In genomic region chr6:12007915-12008286, GRCh38 we compare ENCODE assay signal across 8 cellular contexts. TPM values are rescaled to one million over a fixed set of nuclear protein-coding genes. Genes with fewer than 3 reads are reported as not detected.
DNase-seq lines count a peak whose midpoint lies in the region; ATAC-seq, FAIRE-seq and TF ChIP-seq lines count a peak whose summit lies in the region.

No MANE protein-coding gene starts in this region.

- H3K27me3 ChIP-seq in heart right ventricle (no peaks in the 10 kb centered on the region), K562 (ENCODE audit: control insufficient read depth in 2 of 2, insufficient read depth in 2 of 2, low read length in 2 of 2) (no peaks in the 10 kb centered on the region), mesenchymal stem cell (ENCODE audit: control insufficient read depth in 1 of 2, insufficient read depth in 1 of 2, low read length in 2 of 2) (no peaks in the 10 kb centered on the region), uterus (no peaks in the 10 kb centered on the region)

- FAIRE-seq in K562 (lab: Jason Lieb, UNC) = no peak

- H3K4me1 ChIP-seq in heart right ventricle (peaks cover 4 to 25% (median 19%) of the 10 kb centered on the region in 9 donors), K562 (replicated peaks in 1 of 2; ENCODE audit: control insufficient read depth in 2 of 2, insufficient read depth in 2 of 2, low read length in 2 of 2) (peaks cover 10 to 16% of the 10 kb centered on the region in 2 experiments), mesenchymal stem cell (ENCODE audit: control insufficient read depth, insufficient read depth, low read depth, low read length) (no peaks in the 10 kb centered on the region), uterus (no peaks in the 10 kb centered on the region)

- H2BK5ac ChIP-seq in mesenchymal stem cell (ENCODE audit: low read depth, low read length, poor library complexity, severe bottlenecking) = no peak overlapping the region

- in situ Hi-C loops in K562 (cut with MboI) = loop anchor here (5.0 kb wide), 1 partner anchor 71 kb away; no protein-coding TSS in a partner anchor

- peaks cover 32% of the 10 kb centered on the region for H3K79me2 ChIP-seq in K562 (ENCODE audit: control insufficient read depth, insufficient read depth, low read length)

- no peak overlapping the region for H2BK120ac ChIP-seq in mesenchymal stem cell (ENCODE audit: low read depth, low read length)

- POLR2A ChIA-PET in K562 (lab: Yijun Ruan, JAX) = interaction anchor here (1.0 to 1.3 kb wide), 3 partner anchors 9 to 76 kb away, joined by 3 to 5 read pairs (median 3); no protein-coding TSS in a partner anchor

- TF ChIP-seq POLR2A in K562 (conservative IDR thresholded peaks at IDR 0.05) = no peak
- TF ChIP-seq POLR2A in uterus (IDR thresholded peaks at IDR 0.05) = no peak

- no peak for DNase-seq in heart right ventricle
- DNase-seq in Right ventricle myocardium superior = no peak
- no peak for DNase-seq in K562 (ENCODE audit: extremely low read depth in 1 of 4, low spot score in 3 of 4)
- DNase-seq in mesenchymal stem cell = no peak
- DNase-seq in uterus = no peak
- no peak for DNase-seq in NCI-H1092 treated with DMSO at 0.1 percent for 48 hours (lab: John Stamatoyannopoulos, UW)
- no peak for DNase-seq in stimulated activated CD4-positive, alpha-beta T cell treated with anti-CD3 and anti-CD28 coated beads, Interleukin-15, amount 100 ng/mL, for 24 hours
- no peak for DNase-seq in DMS114 treated with DMSO at 0.1 percent for 48 hours (lab: John Stamatoyannopoulos, UW; ENCODE audit: unreplicated experiment)

- H3K4ac ChIP-seq in mesenchymal stem cell (ENCODE audit: low read depth in 1 of 2, low read length in 2 of 2) = no peak overlapping the region

- TF ChIP-seq EP300 in K562 (IDR thresholded peaks at IDR 0.05; ENCODE audit: low read length) = no peak

- H3K36me3 ChIP-seq in heart right ventricle (no peaks in the 10 kb centered on the region), K562 (ENCODE audit: control insufficient read depth, insufficient read depth, low read length) (no peaks in the 10 kb centered on the region; the same call in 2 of the 3 replicates), mesenchymal stem cell (ENCODE audit: control insufficient read depth in 1 of 2, insufficient read depth in 2 of 2, low read depth in 1 of 2, low read length in 2 of 2) (no peaks in the 10 kb centered on the region), uterus (no peaks in the 10 kb centered on the region)

- H4K20me1 ChIP-seq in K562 (replicated peaks; ENCODE audit: control insufficient read depth, insufficient read depth, low read length) = no peaks in the 10 kb centered on the region

- intact Hi-C loops in heart right ventricle (cut with DNase I) = loop anchor here in 3 of 10 donors (2.0 to 10.0 kb wide), 7 partner anchors 41 to 351 kb away; no protein-coding TSS in a partner anchor
- intact Hi-C loops in Right ventricle myocardium superior (cut with DNase I) = no loop called here
- intact Hi-C loops in K562 (cut with micrococcal nuclease) = loop anchor here (1.0 to 5.0 kb wide), 5 partner anchors 39 to 229 kb away; partner anchors contain the start of gene ADTRP
- intact Hi-C loops in uterus (cut with DNase I; ENCODE audit: low total_unique reads) = no loop called here

- BruUV-seq in K562 (replicated peaks; lab: Mats Ljungman, UMichigan) = TSS peak; percentile 97

- H3K9me1 ChIP-seq in K562 (ENCODE audit: control insufficient read depth, insufficient read depth, low read length) = no peaks in the 10 kb centered on the region

- no peak overlapping the region for H3K14ac ChIP-seq in mesenchymal stem cell (ENCODE audit: low read length in 2 of 2)

- peak overlapping the region; percentile 89 to 98 (median 96) for H3K27ac ChIP-seq in heart right ventricle
- H3K27ac ChIP-seq in K562 (ENCODE audit: extremely low read depth, low read depth, low read length) = peak overlapping the region; percentile 99
- peak overlapping the region; percentile 71 for H3K27ac ChIP-seq in mesenchymal stem cell (ENCODE audit: low read length, poor library complexity, severe bottlenecking)
- H3K27ac ChIP-seq in uterus = peak overlapping the region; percentile 96 to 98

- H2AK5ac ChIP-seq in mesenchymal stem cell (ENCODE audit: low read length, severe bottlenecking) = no peak overlapping the region

- peak overlapping the region; percentile 32 to 92 (median 73) for H3K4me3 ChIP-seq in heart right ventricle
- H3K4me3 ChIP-seq in K562 = peak overlapping the region; percentile 84
- H3K4me3 ChIP-seq in mesenchymal stem cell (ENCODE audit: insufficient read depth in 1 of 2, low read depth in 1 of 2, low read length in 2 of 2) = peak overlapping the region in 1 of 2 experiments; percentile 76
- H3K4me3 ChIP-seq in uterus = peak overlapping the region; percentile 66 to 83

- no peak overlapping the region for H3K23ac ChIP-seq in mesenchymal stem cell (ENCODE audit: low read length in 2 of 2)

- peak overlapping the region; percentile 79 for H2AFZ ChIP-seq in K562 (ENCODE audit: low read depth, low read length)
- H2AFZ ChIP-seq in mesenchymal stem cell (ENCODE audit: low read depth, low read length) = no peak overlapping the region

- no peak for ATAC-seq in heart right ventricle
- no peak for ATAC-seq in Right ventricle myocardium superior (ENCODE audit: poor library complexity)
- no peak for ATAC-seq in K562

- peak overlapping the region; percentile 89 to 98 for H3K9ac ChIP-seq in K562 (ENCODE audit: insufficient read depth in 1 of 2, low read depth in 2 of 2, low read length in 2 of 2)
- H3K9ac ChIP-seq in mesenchymal stem cell (ENCODE audit: low read length) = peak overlapping the region; percentile 96

- no peaks in the 10 kb centered on the region for H3K9me3 ChIP-seq in heart right ventricle
- H3K9me3 ChIP-seq in K562 (replicated peaks; ENCODE audit: control insufficient read depth, insufficient read depth, low read depth, low read length) = no peaks in the 10 kb centered on the region
- no peaks in the 10 kb centered on the region for H3K9me3 ChIP-seq in mesenchymal stem cell (ENCODE audit: control insufficient read depth, low read length)
- H3K9me3 ChIP-seq in uterus = no peaks in the 10 kb centered on the region

- TF ChIP-seq CTCF in heart right ventricle (IDR thresholded peaks at IDR 0.05) (no peak), K562 (IDR thresholded peaks at IDR 0.05 in 2 of 3, conservative IDR thresholded peaks at IDR 0.05 in 1 of 3; ENCODE audit: insufficient read depth in 2 of 3, low read depth in 1 of 3, low read length in 3 of 3) (no peak), uterus (IDR thresholded peaks at IDR 0.05) (no peak)

- H4K8ac ChIP-seq in mesenchymal stem cell (ENCODE audit: low read length) = no peak overlapping the region

- CTCF ChIA-PET in K562 (lab: Yijun Ruan, JAX; ENCODE audit: low intra/inter-chr PET ratio) = no interaction called here

- no peak overlapping the region for H2BK15ac ChIP-seq in mesenchymal stem cell (ENCODE audit: low read depth, poor library complexity, severe bottlenecking)

- H3K79me1 ChIP-seq in mesenchymal stem cell (replicated peaks; ENCODE audit: low read length, poor library complexity, severe bottlenecking) = no peaks in the 10 kb centered on the region

- no peak overlapping the region for H2BK12ac ChIP-seq in mesenchymal stem cell (ENCODE audit: low read length in 2 of 2)

- no peak overlapping the region for H4K91ac ChIP-seq in mesenchymal stem cell (ENCODE audit: low read length)

- 52 to 56% methylated on average over 4 of the region's 4 CpGs for WGBS in heart right ventricle, 2 donors
- WGBS in K562 (ENCODE audit: insufficient coverage, low coverage, missing lambda C conversion rate) = 6% methylated on average over 4 of the region's 4 CpGs
- WGBS in mesenchymal stem cell = 76% methylated on average over 3 of the region's 4 CpGs

- TF ChIP-seq RAD21 in K562 (CRISPR knock-in tag; conservative IDR thresholded peaks at IDR 0.05 in 1 of 2, IDR thresholded peaks at IDR 0.05 in 1 of 2) = no peak

- H3K18ac ChIP-seq in mesenchymal stem cell (ENCODE audit: low read depth in 1 of 2, low read length in 2 of 2) = no peak overlapping the region

- H3K4me2 ChIP-seq in K562 (ENCODE audit: insufficient read depth, low read length) = peak overlapping the region; percentile 98
- peak overlapping the region; percentile 45 for H3K4me2 ChIP-seq in mesenchymal stem cell (ENCODE audit: low read length, poor library complexity, severe bottlenecking)

RNA-seq across cellular contexts. Expression of gene HIVEP1, which starts 4.2 kb away (rescaled TPM):
- total RNA-seq in heart right ventricle = 10 to 100 TPM; 10.3 to 20.9 (median 14.1) TPM
- 1 to 10 TPM; 3.4 to 3.5 TPM for polyA plus RNA-seq in heart right ventricle
- 12.0 TPM for total RNA-seq in Right ventricle myocardium superior
- 53.0 and 162 TPM in 2 replicates for total RNA-seq in K562 (2011; cell fraction: chromatin; rRNA removed; ENCODE audit: low replicate concordance)
- 38.2 and 56.5 TPM in 2 replicates for total RNA-seq in K562 (2011; cell fraction: nucleolus; rRNA removed)
- total RNA-seq in K562 (2011; cell fraction: nucleoplasm; rRNA removed) = 82.4 and 142 TPM in 2 replicates
- total RNA-seq in K562 (2014; rRNA removed) = 19.3 and 21.7 TPM in 2 replicates
- 33.3 and 37.1 TPM in 2 replicates for total RNA-seq in K562 (2014; rRNA removed; fragmentation: Illumina TruSeq; extraction: Trizol)
- 29.3 and 30.4 TPM in 2 replicates for total RNA-seq in K562 (2015; rRNA removed; fragmentation: Illumina TruSeq; extraction: Trizol)
- total RNA-seq in K562 (2021) = 25.8 and 28.8 TPM in 2 replicates
- 16.9 and 18.2 TPM in 2 replicates for polyA plus RNA-seq in K562 (2011; rRNA removed)
- 19.3 and 22.5 TPM in 2 replicates for polyA plus RNA-seq in K562 (2011; cell fraction: cytosol; rRNA removed)
- polyA plus RNA-seq in K562 (2011; cell fraction: nucleus; rRNA removed) = 35.9 and 42.5 TPM in 2 replicates
- polyA plus RNA-seq in K562 (2012) = 11.0 and 12.9 TPM in 2 replicates
- polyA plus RNA-seq in K562 (2014; fragmentation: Illumina TruSeq; extraction: Trizol) = 20.9 and 24.9 TPM in 2 replicates
- polyA plus RNA-seq in K562 (2014; fragmentation: Nextera tagmentation; extraction: Ambion mirVana) = 1 to 10 TPM; 6.0 to 6.2 TPM
- polyA plus RNA-seq in K562 (2014; rRNA removed) = 14.6 and 18.4 TPM in 2 replicates
- 64.9 and 75.2 TPM in 2 replicates for polyA minus RNA-seq in K562 (2011; rRNA and poly(A)+ RNA removed)
- polyA minus RNA-seq in K562 (2011; cell fraction: cytosol; rRNA and poly(A)+ RNA removed) = 21.6 and 23.0 TPM in 2 replicates
- 68.8 and 114 TPM in 2 replicates for polyA minus RNA-seq in K562 (2011; cell fraction: nucleus; rRNA and poly(A)+ RNA removed)
- 13.8 TPM for polyA plus RNA-seq in mesenchymal stem cell (2013, experiment 1 of 2)
- 11.2 TPM for polyA plus RNA-seq in mesenchymal stem cell (2013, experiment 2 of 2)
- 10 to 100 TPM in 3 of 4 donors, 1 to 10 TPM in 1; 8.5 to 38.1 (median 22.0) TPM for total RNA-seq in uterus
